27 cellular contexts compared by ENCODE assay signal in the genomic region with DNA sequence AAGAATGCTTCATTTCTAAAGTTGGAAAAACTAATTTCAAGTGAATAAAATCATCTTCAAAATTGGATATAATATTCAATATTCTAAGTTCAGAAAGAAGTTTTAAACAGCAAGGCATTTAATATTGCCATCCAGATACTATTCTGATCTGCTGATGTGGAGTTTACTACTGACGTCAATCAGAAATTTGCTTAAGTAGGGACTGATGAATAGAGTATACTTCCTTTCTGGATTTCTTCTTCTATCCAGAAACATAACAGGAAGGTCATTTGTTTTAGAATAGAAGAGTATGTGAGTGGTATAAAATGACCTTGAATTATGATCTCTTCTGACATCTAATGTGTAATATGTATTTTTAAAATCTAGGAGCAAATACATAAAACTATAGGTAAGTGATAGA.
"Had no signal": no experiment of that assay in that cellular context is flagged by ENCODE, and none has a peak within 500 bp of the region (broad histone marks: within the 10 kb centered on the region; RNA-seq: fewer than 3 reads in every experiment).

No MANE protein-coding gene starts in this region.

- H3K27ac Mint-ChIP-seq: activated CD4-positive, alpha-beta T cell treated with anti-CD3 and anti-CD28 coated beads, Interleukin-2, amount 10 ng/mL, durations not matched to agents 24 days and 14 days; activated CD8-positive, alpha-beta memory T cell treated with anti-CD3 and anti-CD28 coated beads, Interleukin-2, amount 10 ng/mL, durations not matched to agents 7 days and 5 days; activated naive CD4-positive, alpha-beta T cell treated with anti-CD3 and anti-CD28 coated beads, Interleukin-2, amount 50 U/mL, for 72 hours; activated naive CD8-positive, alpha-beta T cell treated with anti-CD3 and anti-CD28 coated beads, Interleukin-2, amount 50 U/mL, for 24 hours; activated T-cell treated with anti-CD3 and anti-CD28 coated beads, Interleukin-2, amount 50 U/mL, for 24 hours; activated T-helper 1 cell treated with anti-CD3 and anti-CD28 coated beads, Interleukin-12 subunit alpha, Interleukin-12 subunit beta, Interleukin-2, Interleukin-4 antibody, amounts not matched to agents 30 ng/mL and 10 ng/mL and 1 ng/mL, durations not matched to agents 14 hours and 24 hours and 36 hours; T-helper 17 cell; WTC11 had no signal

- H3K9me3 ChIP-seq: Peyer's patch had no signal

- H3K4me3 ChIP-seq: ascending aorta, body of pancreas, Peyer's patch had no signal

- ATAC-seq: activated CD8-positive, alpha-beta memory T cell treated with anti-CD3 and anti-CD28 coated beads, Interleukin-2, amount 10 ng/mL, durations not matched to agents 7 days and 5 days; activated naive CD4-positive, alpha-beta T cell treated with anti-CD3 and anti-CD28 coated beads, Interleukin-2, amount 50 U/mL, for 72 hours; activated naive CD8-positive, alpha-beta T cell treated with anti-CD3 and anti-CD28 coated beads, Interleukin-2, amount 50 U/mL, for 24 hours; body of pancreas; T-helper 17 cell; WTC11 had no signal

- DNase-seq: activated CD4-positive, alpha-beta T cell treated with anti-CD3 and anti-CD28 coated beads, Interleukin-2, amount 10 ng/mL, durations not matched to agents 24 days and 14 days; activated CD4-positive, alpha-beta T cell treated with anti-CD3 and anti-CD28 coated beads, Interleukin-2, amount 50 U/mL, for 48 hours; activated CD4-positive, CD25-positive, alpha-beta regulatory T cell treated with anti-CD3 and anti-CD28 coated beads, Interleukin-2, amount 50 U/mL, for 72 hours; activated CD8-positive, alpha-beta memory T cell treated with anti-CD3 and anti-CD28 coated beads, Interleukin-2, amount 10 ng/mL, durations not matched to agents 7 days and 5 days; activated effector memory CD4-positive, alpha-beta T cell treated with Interleukin-2 at 50 U/mL for 16 hours; activated naive CD4-positive, alpha-beta T cell; activated naive CD8-positive, alpha-beta T cell treated with anti-CD3 and anti-CD28 coated beads, Interleukin-2, amount 50 U/mL, for 24 hours; activated T-cell treated with anti-CD3 and anti-CD28 coated beads, Interleukin-2, amount 50 U/mL, for 24 hours; amniotic stem cell; body of pancreas; Kasumi-1; KBM-7; NCI-H1105 treated with DMSO at 0.1 percent for 48 hours; NCI-H1436 treated with DMSO at 0.1 percent for 48 hours; NCI-H187; NCI-H2081; NCI-H446; NCI-H524; Peyer's patch; SHP77 treated with DMSO at 0.1 percent for 48 hours; T-helper 17 cell; T-helper 9 cell had no signal

- H3K4me1 Mint-ChIP-seq: activated CD4-positive, alpha-beta T cell treated with anti-CD3 and anti-CD28 coated beads, Interleukin-2, amount 10 ng/mL, durations not matched to agents 24 days and 14 days; activated CD8-positive, alpha-beta memory T cell treated with anti-CD3 and anti-CD28 coated beads, Interleukin-2, amount 10 ng/mL, durations not matched to agents 7 days and 5 days; activated naive CD8-positive, alpha-beta T cell treated with anti-CD3 and anti-CD28 coated beads, Interleukin-2, amount 50 U/mL, for 24 hours; T-helper 17 cell had no signal

- H3K27me3 Mint-ChIP-seq: activated CD4-positive, alpha-beta T cell treated with anti-CD3 and anti-CD28 coated beads, Interleukin-2, amount 10 ng/mL, durations not matched to agents 24 days and 14 days; activated CD8-positive, alpha-beta memory T cell treated with anti-CD3 and anti-CD28 coated beads, Interleukin-2, amount 10 ng/mL, durations not matched to agents 7 days and 5 days; activated naive CD8-positive, alpha-beta T cell treated with anti-CD3 and anti-CD28 coated beads, Interleukin-2, amount 50 U/mL, for 24 hours; activated T-cell treated with anti-CD3 and anti-CD28 coated beads, Interleukin-2, amount 50 U/mL, for 24 hours; T-helper 17 cell had no signal

- H3K4me3 Mint-ChIP-seq: activated CD4-positive, alpha-beta T cell treated with anti-CD3 and anti-CD28 coated beads, Interleukin-2, amount 10 ng/mL, durations not matched to agents 24 days and 14 days; activated CD8-positive, alpha-beta memory T cell treated with anti-CD3 and anti-CD28 coated beads, Interleukin-2, amount 10 ng/mL, durations not matched to agents 7 days and 5 days; activated naive CD8-positive, alpha-beta T cell treated with anti-CD3 and anti-CD28 coated beads, Interleukin-2, amount 50 U/mL, for 24 hours; activated T-cell treated with anti-CD3 and anti-CD28 coated beads, Interleukin-2, amount 50 U/mL, for 24 hours; activated T-helper 1 cell treated with anti-CD3 and anti-CD28 coated beads, Interleukin-12 subunit alpha, Interleukin-12 subunit beta, Interleukin-2, Interleukin-4 antibody, amounts not matched to agents 30 ng/mL and 10 ng/mL and 1 ng/mL, durations not matched to agents 14 hours and 24 hours and 36 hours; T-helper 17 cell; WTC11 had no signal

- H3K36me3 Mint-ChIP-seq: activated CD8-positive, alpha-beta memory T cell treated with anti-CD3 and anti-CD28 coated beads, Interleukin-2, amount 10 ng/mL, durations not matched to agents 7 days and 5 days; activated naive CD4-positive, alpha-beta T cell treated with anti-CD3 and anti-CD28 coated beads, Interleukin-2, amount 50 U/mL, for 72 hours had no signal

- H3K27me3 ChIP-seq: ascending aorta, body of pancreas, Peyer's patch had no signal

- H3K9me3 Mint-ChIP-seq: activated CD4-positive, alpha-beta T cell treated with anti-CD3 and anti-CD28 coated beads, Interleukin-2, amount 10 ng/mL, durations not matched to agents 24 days and 14 days; activated T-helper 1 cell treated with anti-CD3 and anti-CD28 coated beads, Interleukin-12 subunit alpha, Interleukin-12 subunit beta, Interleukin-2, Interleukin-4 antibody, amounts not matched to agents 30 ng/mL and 10 ng/mL and 1 ng/mL, durations not matched to agents 14 hours and 24 hours and 36 hours had no signal

- H3K36me3 ChIP-seq: ascending aorta, Peyer's patch had no signal

- H3K27ac ChIP-seq: ascending aorta, body of pancreas, RWPE1 had no signal

- H3K4me1 ChIP-seq: body of pancreas, Peyer's patch had no signal
